ENCODE assay signal across 8 cellular contexts in the genomic region with DNA sequence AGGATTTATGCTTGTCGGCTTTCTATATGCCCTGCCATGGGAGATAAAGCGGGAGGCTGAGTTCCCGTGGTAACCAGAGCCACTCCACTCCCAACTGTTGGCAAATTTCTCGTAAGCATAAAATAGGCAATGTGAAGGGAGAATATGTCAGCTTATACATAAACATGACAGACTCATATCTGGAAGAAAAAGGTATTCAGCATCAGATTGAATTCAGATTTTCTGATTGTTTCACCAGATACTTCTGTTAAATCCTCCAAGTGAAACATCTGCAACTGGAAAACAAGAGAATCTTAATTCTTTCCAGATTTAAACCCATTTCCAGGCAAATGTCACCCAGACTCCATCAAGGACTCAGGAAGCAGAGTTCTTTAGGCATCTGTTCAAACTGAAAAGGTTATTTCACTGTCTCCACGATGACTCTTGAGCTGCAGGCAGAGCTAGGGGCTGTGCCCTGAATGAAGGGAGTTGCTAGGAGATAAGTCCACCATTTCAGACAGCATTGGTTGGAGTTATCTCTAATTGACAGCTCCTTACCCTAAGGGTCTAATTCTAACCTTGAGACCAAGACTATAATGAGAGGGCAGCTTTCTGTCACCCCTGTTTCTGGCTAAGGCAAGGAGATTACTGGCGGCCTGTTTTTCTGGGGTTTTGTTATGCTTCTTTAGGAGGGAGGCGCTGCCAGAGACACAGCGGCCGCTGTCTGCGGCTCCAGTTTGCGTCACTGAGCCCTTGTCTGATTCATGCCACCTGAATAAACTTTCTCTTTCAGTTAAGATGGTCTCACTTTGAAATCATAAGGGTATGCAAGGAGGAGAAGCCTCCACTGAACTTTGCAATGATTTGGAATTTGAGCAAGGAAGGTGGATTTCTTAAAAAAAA.
DNase-seq lines count a peak whose midpoint lies in the region; TF ChIP-seq lines count a peak whose summit lies in the region.

No MANE protein-coding gene starts in this region.

- no peaks in the 10 kb centered on the region for H3K4me1 Mint-ChIP-seq in CD4-positive, alpha-beta memory T cell

- POLR2A ChIA-PET in CD4-positive, alpha-beta memory T cell (lab: Charles Lee; ENCODE audit: partially characterized antibody), result no interaction called here

- no peak overlapping the region for H3K4me3 Mint-ChIP-seq in CD4-positive, alpha-beta memory T cell

- H2BK15ac ChIP-seq in neuronal stem cell (ENCODE audit: low read length), result no peak overlapping the region

- H2BK5ac ChIP-seq in neuronal stem cell (ENCODE audit: low read length), result no peak overlapping the region

- no peak overlapping the region for H3K4ac ChIP-seq in neuronal stem cell (ENCODE audit: low read length)

- peaks cover 0 to 2% (median 0%) of the 10 kb centered on the region in 8 donors for H3K9me3 Mint-ChIP-seq in CD4-positive, alpha-beta memory T cell

- H4K91ac ChIP-seq in neuronal stem cell (ENCODE audit: low read depth, low read length, poor library complexity), result no peak overlapping the region

- no peak overlapping the region for H2AK5ac ChIP-seq in neuronal stem cell (ENCODE audit: low read depth, low read length)

- DNase-seq in GM10266 (ENCODE audit: extremely low spot score) (peak; percentile 11), NCI-H146 treated with DMSO at 0.1 percent for 48 hours (lab: John Stamatoyannopoulos, UW; ENCODE audit: unreplicated experiment) (peak; percentile 74), brain pericyte (ENCODE audit: low read depth, low spot score) (peak; percentile 62), neuronal stem cell (ENCODE audit: low spot score) (peak; percentile 69), RKO (ENCODE audit: low spot score) (no peak), SW480 (ENCODE audit: low spot score) (no peak)
- DNase-seq in activated CD4-positive, CD25-positive, alpha-beta regulatory T cell treated with anti-CD3 and anti-CD28 coated beads, Interleukin-2, amount 50 U/mL, for 72 hours, result no peak
- no peak for DNase-seq in CD4-positive, alpha-beta memory T cell

- H2BK12ac ChIP-seq in neuronal stem cell (ENCODE audit: low read length), result no peak overlapping the region

- intact Hi-C loops in CD4-positive, alpha-beta memory T cell (cut with micrococcal nuclease), result no loop called here

- H3K18ac ChIP-seq in neuronal stem cell (ENCODE audit: low read length), result no peak overlapping the region

- H4K8ac ChIP-seq in neuronal stem cell (ENCODE audit: low read depth, low read length), result no peak overlapping the region

- no peaks in the 10 kb centered on the region for H3K79me1 ChIP-seq in neuronal stem cell (ENCODE audit: low read depth, low read length)

- peak overlapping the region in 1 of 2 donors; percentile 26 for H3K4me3 ChIP-seq in neuronal stem cell (ENCODE audit: low read length in 2 of 2)
- no peak overlapping the region for H3K4me3 ChIP-seq in CD4-positive, alpha-beta memory T cell (ENCODE audit: low read length in 2 of 2)

- H2AFZ ChIP-seq in neuronal stem cell (ENCODE audit: low read length), result peak overlapping the region; percentile 31

- H3K27me3 Mint-ChIP-seq in CD4-positive, alpha-beta memory T cell, result no peaks in the 10 kb centered on the region

- peaks cover 20 to 67% of the 10 kb centered on the region in 2 donors for H3K4me1 ChIP-seq in neuronal stem cell (ENCODE audit: control insufficient read depth in 2 of 2, insufficient read depth in 1 of 2, low read depth in 1 of 2, low read length in 2 of 2)
- no peaks in the 10 kb centered on the region for H3K4me1 ChIP-seq in CD4-positive, alpha-beta memory T cell (ENCODE audit: insufficient read depth, low read length)

- no peak overlapping the region for H2BK120ac ChIP-seq in neuronal stem cell (ENCODE audit: low read depth, low read length)

- no peaks in the 10 kb centered on the region for H3K9me3 ChIP-seq in neuronal stem cell (replicated peaks in 1 of 2; ENCODE audit: control insufficient read depth in 2 of 2, insufficient read depth in 1 of 2, low read depth in 1 of 2, low read length in 2 of 2)
- no peaks in the 10 kb centered on the region for H3K9me3 ChIP-seq in CD4-positive, alpha-beta memory T cell (ENCODE audit: control insufficient read depth in 1 of 2, low read length in 2 of 2)

- H3K36me3 Mint-ChIP-seq in CD4-positive, alpha-beta memory T cell, result no peaks in the 10 kb centered on the region

- no CpG with 5 or more reads among the region's 11 CpGs for WGBS in neuronal stem cell (ENCODE audit: extremely low coverage in 2 of 2, insufficient read length in 2 of 2, insufficient replicate concordance in 1 of 2), 2 donors

- no peak for TF ChIP-seq CTCF in GM10266 (IDR thresholded peaks at IDR 0.05; ENCODE audit: control insufficient read depth, insufficient read depth, low read depth, missing control alignments)

- H3K23ac ChIP-seq in neuronal stem cell (ENCODE audit: low read depth, low read length, poor library complexity), result no peak overlapping the region

- peak overlapping the region; percentile 35 for H3K4me2 ChIP-seq in neuronal stem cell (ENCODE audit: insufficient read depth, low read length, poor library complexity, severe bottlenecking)

- no peaks in the 10 kb centered on the region for H3K36me3 ChIP-seq in neuronal stem cell (replicated peaks in 1 of 2; ENCODE audit: control insufficient read depth in 2 of 2, insufficient read depth in 2 of 2, low read length in 2 of 2)
- H3K36me3 ChIP-seq in CD4-positive, alpha-beta memory T cell (ENCODE audit: insufficient read depth, low read length), result no peaks in the 10 kb centered on the region

- no peak overlapping the region for H3K14ac ChIP-seq in neuronal stem cell (ENCODE audit: low read length)

- H3K27ac Mint-ChIP-seq in CD4-positive, alpha-beta memory T cell, result no peak overlapping the region

- H3K27me3 ChIP-seq in neuronal stem cell (ENCODE audit: control insufficient read depth in 3 of 3, insufficient read depth in 3 of 3, low read depth in 1 of 3, low read length in 3 of 3), result no peaks in the 10 kb centered on the region
- H3K27me3 ChIP-seq in CD4-positive, alpha-beta memory T cell (ENCODE audit: insufficient read depth, low read length), result no peaks in the 10 kb centered on the region

- CTCF ChIA-PET in CD4-positive, alpha-beta memory T cell (lab: Charles Lee; ENCODE audit: partially characterized antibody), result no interaction called here

- peak overlapping the region; percentile 78 for H3K27ac ChIP-seq in neuronal stem cell (replicated peaks; ENCODE audit: low read length)
- H3K27ac ChIP-seq in CD4-positive, alpha-beta memory T cell (ENCODE audit: low read depth, low read length), result no peak overlapping the region

- H3K9ac ChIP-seq in neuronal stem cell (ENCODE audit: low read depth, low read length, poor library complexity), result no peak overlapping the region

Comparison
In these comparisons a context has a peak if more than half of its experiments do, and no peak if none do; other contexts are left out.
1. DNase-seq: peak in GM10266 (single experiment), NCI-H146 treated with DMSO at 0.1 percent for 48 hours (single experiment), brain pericyte (single experiment) and neuronal stem cell (single experiment); none in RKO (single experiment), activated CD4-positive, CD25-positive, alpha-beta regulatory T cell treated with anti-CD3 and anti-CD28 coated beads, Interleukin-2, amount 50 U/mL, for 72 hours (single experiment), CD4-positive, alpha-beta memory T cell (0 of 5) and SW480 (single experiment).